ENCODE assay signal across 8 cellular contexts in genomic region chr10:70106958-70107791, GRCh38. TPM values are rescaled to one million over a fixed set of nuclear protein-coding genes. Genes with fewer than 3 reads are reported as not detected.
DNase-seq lines count a peak whose midpoint lies in the region; ATAC-seq and TF ChIP-seq lines count a peak whose summit lies in the region.

No MANE protein-coding gene starts in this region.

- H3K4me1 Mint-ChIP-seq in CD14-positive monocyte = peaks cover 5% of the 10 kb centered on the region

- CTCF ChIA-PET in Panc1 (lab: Charles Lee) = no interaction called here

- H3K27ac ChIP-seq in Panc1 (ENCODE audit: low read length) (no peak overlapping the region), Peyer's patch (no peak overlapping the region)

- ATAC-seq in GM21423 (IDR thresholded peaks at IDR 0.05; ENCODE audit: unreplicated experiment) (peak; percentile 72), Panc1 (peak; percentile 79), GM19395 (IDR thresholded peaks at IDR 0.05; ENCODE audit: unreplicated experiment) (no peak)

- H3K27me3 ChIP-seq in Panc1 (ENCODE audit: control insufficient read depth, insufficient read depth, low read length) (no peaks in the 10 kb centered on the region), Peyer's patch (no peaks in the 10 kb centered on the region)

- H3K36me3 ChIP-seq in Panc1 (ENCODE audit: control insufficient read depth, insufficient read depth, low read length) = no peaks in the 10 kb centered on the region
- peaks cover 0 to 24% (median 0%) of the 10 kb centered on the region in 3 donors for H3K36me3 ChIP-seq in Peyer's patch

- in situ Hi-C loops in Panc1 (cut with HindIII; ENCODE audit: low pct_unique_long_range_greater_than_20kb, low sequenced_read_pairs) = no loop called here

- no peak for DNase-seq in CD14-positive monocyte (ENCODE audit: low spot score)
- DNase-seq in Panc1 (ENCODE audit: low read depth, low spot score) = no peak
- peak; percentile 78 for DNase-seq in iPS-NIHi11 (ENCODE audit: low spot score)
- DNase-seq in NCI-H1105 treated with DMSO at 0.1 percent for 48 hours (lab: John Stamatoyannopoulos, UW) = no peak
- no peak for DNase-seq in Peyer's patch
- no peak for DNase-seq in SHP77 (lab: John Stamatoyannopoulos, UW)

- H3K4me3 ChIP-seq in Panc1 (ENCODE audit: low read depth in 2 of 2, low read length in 2 of 2) (no peak overlapping the region), Peyer's patch (no peak overlapping the region)

- no TSS peak for BruUV-seq in Panc1 (replicated peaks; lab: Mats Ljungman, UMichigan)

- H3K9me3 ChIP-seq in Panc1 (ENCODE audit: control insufficient read depth, insufficient read depth, low read depth, low read length) = no peaks in the 10 kb centered on the region
- no peaks in the 10 kb centered on the region for H3K9me3 ChIP-seq in Peyer's patch

- peaks cover 0 to 3% (median 0%) of the 10 kb centered on the region in 7 donors for H3K9me3 Mint-ChIP-seq in CD14-positive monocyte

- H3K4me3 Mint-ChIP-seq in CD14-positive monocyte = no peak overlapping the region

- H3K4me1 ChIP-seq in Panc1 (ENCODE audit: control insufficient read depth, insufficient read depth, low read length) (no peaks in the 10 kb centered on the region), Peyer's patch (no peaks in the 10 kb centered on the region)

- POLR2A ChIA-PET in Panc1 (lab: Charles Lee) = no interaction called here

- intact Hi-C loops in CD14-positive monocyte (cut with micrococcal nuclease) = no loop called here
- intact Hi-C loops in Panc1 (cut with micrococcal nuclease; ENCODE audit: unreplicated experiment) = no loop called here

- no peak overlapping the region for H3K27ac Mint-ChIP-seq in CD14-positive monocyte

- H3K27me3 Mint-ChIP-seq in CD14-positive monocyte (ENCODE audit: low read depth in 3 of 3) = peaks cover 0 to 4% (median 1%) of the 10 kb centered on the region in 3 donors

- TF ChIP-seq CTCF in CD14-positive monocyte (IDR thresholded peaks at IDR 0.05) = peak; percentile 53
- peak; percentile 85 for TF ChIP-seq CTCF in Panc1 (IDR thresholded peaks at IDR 0.05)
- peak in 3 of 6 experiments; percentile 20 to 24 (median 22) for TF ChIP-seq CTCF in Peyer's patch (IDR thresholded peaks at IDR 0.05)

- peaks cover 2 to 9% of the 10 kb centered on the region in 2 donors for H3K36me3 Mint-ChIP-seq in CD14-positive monocyte

- TF ChIP-seq POLR2A in Peyer's patch (IDR thresholded peaks at IDR 0.05) = no peak

RNA-seq across cellular contexts. Expression of gene AIFM2, which starts 25.4 kb away (rescaled TPM):
- under 1 TPM; 0.28 to 0.41 TPM for polyA plus RNA-seq in CD14-positive monocyte
- total RNA-seq in Panc1 (2021; ENCODE audit: unreplicated experiment) (16.6 TPM), Peyer's patch (10 to 100 TPM; 18.7 to 29.2 (median 23.8) TPM)
- polyA plus RNA-seq in Panc1 (2012; ENCODE audit: insufficient read length) = 23.3 TPM

RNA-seq across cellular contexts. Expression of gene TYSND1, which starts 39.3 kb away (rescaled TPM):
- 10 to 100 TPM in 1 of 2 donors, 1 to 10 TPM in 1; 8.6 to 11.2 TPM for polyA plus RNA-seq in CD14-positive monocyte
- total RNA-seq in Panc1 (2021; ENCODE audit: unreplicated experiment) (39.3 TPM), Peyer's patch (10 to 100 TPM; 18.2 to 25.9 (median 21.7) TPM)
- 35.5 TPM for polyA plus RNA-seq in Panc1 (2012; ENCODE audit: insufficient read length)

RNA-seq across cellular contexts. Expression of gene MACROH2A2, which starts 54.5 kb away (rescaled TPM):
- 1 to 10 TPM; 1.0 to 1.9 TPM for polyA plus RNA-seq in CD14-positive monocyte
- total RNA-seq in Panc1 (2021; ENCODE audit: unreplicated experiment) = 3.0 TPM
- polyA plus RNA-seq in Panc1 (2012; ENCODE audit: insufficient read length) = 2.5 TPM
- 10 to 100 TPM; 10.4 to 18.2 (median 13.6) TPM for total RNA-seq in Peyer's patch
